ENCODE assay signal across 16 cellular contexts in genomic region chr17:42185497-42185860, GRCh38. TPM values are rescaled to one million over a fixed set of nuclear protein-coding genes. Genes with fewer than 3 reads are reported as not detected.
"Had no signal": no experiment of that assay in that cellular context is flagged by ENCODE, and none has a peak within 500 bp of the region (broad histone marks: within the 10 kb centered on the region; RNA-seq: fewer than 3 reads in every experiment).

No MANE protein-coding gene starts in this region.

- DNase-seq: activated CD4-positive, alpha-beta memory T cell treated with anti-CD3 and anti-CD28 coated beads for 36 hours; activated CD4-positive, CD25-positive, alpha-beta regulatory T cell treated with anti-CD3 and anti-CD28 coated beads, Interleukin-2, amount 50 U/mL, for 72 hours; activated naive CD8-positive, alpha-beta T cell treated with anti-CD3 and anti-CD28 coated beads, Interleukin-2, amount 10 ng/mL, durations not matched to agents 7 days and 5 days; activated T-cell treated with anti-CD3 and anti-CD28 coated beads, Interleukin-2, amount 50 U/mL, for 72 hours; foreskin melanocyte; heart left ventricle; left lung; stimulated activated CD4-positive, alpha-beta T cell treated with anti-CD3 and anti-CD28 coated beads, Interleukin-4, amount 100 ng/mL, for 24 hours; upper lobe of right lung had no signal

- H3K4me3 ChIP-seq: breast epithelium, left lung, pancreas, upper lobe of right lung had no signal

- H3K36me3 Mint-ChIP-seq: activated CD4-positive, alpha-beta memory T cell treated with anti-CD3 and anti-CD28 coated beads for 36 hours had no signal

- H3K27me3 Mint-ChIP-seq: activated CD4-positive, alpha-beta memory T cell treated with anti-CD3 and anti-CD28 coated beads for 36 hours; memory B cell had no signal

- ATAC-seq: activated T-cell treated with anti-CD3 and anti-CD28 coated beads, Interleukin-2, amount 50 U/mL, for 72 hours; heart left ventricle; left lung; pancreas; upper lobe of right lung had no signal

- H3K9me3 ChIP-seq: breast epithelium, heart left ventricle, left lung, pancreas, upper lobe of right lung had no signal

- H3K36me3 ChIP-seq: breast epithelium, heart left ventricle, pancreas, upper lobe of right lung had no signal

- H3K27me3 ChIP-seq: pancreas had no signal

- H3K27ac Mint-ChIP-seq: activated CD4-positive, alpha-beta memory T cell treated with anti-CD3 and anti-CD28 coated beads for 36 hours; nephron had no signal

- H3K9me3 Mint-ChIP-seq: activated CD4-positive, alpha-beta memory T cell treated with anti-CD3 and anti-CD28 coated beads for 36 hours; activated naive CD8-positive, alpha-beta T cell treated with anti-CD3 and anti-CD28 coated beads, Interleukin-2, amount 10 ng/mL, durations not matched to agents 7 days and 5 days; activated T-cell treated with anti-CD3 and anti-CD28 coated beads, Interleukin-2, amount 50 U/mL, for 72 hours; memory B cell; nephron; stimulated activated naive CD8-positive, alpha-beta T cell treated with anti-CD3 and anti-CD28 coated beads, Interleukin-15, Interleukin-2, amounts not matched to agents 100 ng/mL and 50 ng/mL, for 24 hours had no signal

RNA-seq across cellular contexts. Expression of gene HCRT, which starts 0.2 kb away (rescaled TPM):
- total RNA-seq: activated CD4-positive, alpha-beta memory T cell treated with anti-CD3 and anti-CD28 coated beads for 36 hours; activated naive CD8-positive, alpha-beta T cell treated with anti-CD3 and anti-CD28 coated beads, Interleukin-2, amount 10 ng/mL, durations not matched to agents 7 days and 5 days; activated T-cell treated with anti-CD3 and anti-CD28 coated beads, Interleukin-2, amount 50 U/mL, for 72 hours; breast epithelium; heart left ventricle; left lung; mucosa of gallbladder; pancreas; temporal lobe; upper lobe of right lung had no signal
